Comparison of ENCODE assay signal across 18 cellular contexts in genomic region chr9:107338911-107339659, GRCh38. TPM values are rescaled to one million over a fixed set of nuclear protein-coding genes. Genes with fewer than 3 reads are reported as not detected.
DNase-seq lines count a peak whose midpoint lies in the region; ATAC-seq, FAIRE-seq and TF ChIP-seq lines count a peak whose summit lies in the region.
"Had no signal": no experiment of that assay in that cellular context is flagged by ENCODE, and none has a peak within 500 bp of the region (broad histone marks: within the 10 kb centered on the region; RNA-seq: fewer than 3 reads in every experiment).

No MANE protein-coding gene starts in this region.

- no peak for ATAC-seq in CD8-positive, alpha-beta T cell
- ATAC-seq: naive thymus-derived CD4-positive, alpha-beta T cell had no signal

- intact Hi-C loops in CD8-positive, alpha-beta T cell (cut with DNase I, micrococcal nuclease) = no loop called here

- H3K4me3 Mint-ChIP-seq in CD8-positive, alpha-beta T cell = no peak overlapping the region
- no peak overlapping the region for H3K4me3 Mint-ChIP-seq in nephron
- H3K4me3 Mint-ChIP-seq: naive thymus-derived CD4-positive, alpha-beta T cell had no signal

- H3K4me3 ChIP-seq in AG04450 (ENCODE audit: low read depth, low read length) = no peak overlapping the region
- H3K4me3 ChIP-seq in CD8-positive, alpha-beta T cell (ENCODE audit: low read depth, low read length) = no peak overlapping the region

- H3K4me1 Mint-ChIP-seq in CD8-positive, alpha-beta T cell (ENCODE audit: low read depth) = peaks cover 4% of the 10 kb centered on the region
- H3K4me1 Mint-ChIP-seq in nephron = peaks cover 3% of the 10 kb centered on the region

- H3K4me1 ChIP-seq in CD8-positive, alpha-beta T cell (ENCODE audit: insufficient read depth, low read length) = no peaks in the 10 kb centered on the region
- H3K4me1 ChIP-seq: parathyroid adenoma had no signal

- TF ChIP-seq CTCF in AG04450 (IDR thresholded peaks at IDR 0.05; ENCODE audit: low read depth, low read length) = no peak
- TF ChIP-seq CTCF in CD8-positive, alpha-beta T cell (IDR thresholded peaks at IDR 0.05) = no peak
- TF ChIP-seq CTCF in nephron (IDR thresholded peaks at IDR 0.05; ENCODE audit: unreplicated experiment in 3 of 3) = no peak

- no peaks in the 10 kb centered on the region for H3K36me3 ChIP-seq in CD8-positive, alpha-beta T cell (ENCODE audit: insufficient read depth, low read length)

- peak overlapping the region; percentile 76 for H3K27ac Mint-ChIP-seq in CD8-positive, alpha-beta T cell
- peak overlapping the region in 2 of 3 experiments; percentile 28 to 35 for H3K27ac Mint-ChIP-seq in nephron

- no peaks in the 10 kb centered on the region for H3K9me3 ChIP-seq in AG04450 (ENCODE audit: control insufficient read depth, insufficient read depth, low read length)
- H3K9me3 ChIP-seq in CD8-positive, alpha-beta T cell (ENCODE audit: low read length) = no peaks in the 10 kb centered on the region

- no peaks in the 10 kb centered on the region for H3K9me3 Mint-ChIP-seq in CD8-positive, alpha-beta T cell
- H3K9me3 Mint-ChIP-seq in nephron = no peaks in the 10 kb centered on the region
- H3K9me3 Mint-ChIP-seq: naive thymus-derived CD4-positive, alpha-beta T cell had no signal

- no peaks in the 10 kb centered on the region for H3K27me3 Mint-ChIP-seq in CD8-positive, alpha-beta T cell (ENCODE audit: low read depth)
- peaks cover 4% of the 10 kb centered on the region for H3K27me3 Mint-ChIP-seq in nephron (ENCODE audit: low read depth)
- H3K27me3 Mint-ChIP-seq: naive thymus-derived CD4-positive, alpha-beta T cell had no signal

- no peak for FAIRE-seq in urothelium cell line (lab: Jason Lieb, UNC)
- FAIRE-seq: endometrium had no signal

- H3K36me3 Mint-ChIP-seq in CD8-positive, alpha-beta T cell = peaks cover 13% of the 10 kb centered on the region
- H3K36me3 Mint-ChIP-seq in nephron (ENCODE audit: low read depth) = peaks cover 28% of the 10 kb centered on the region

- H3K27ac ChIP-seq in AG04450 (ENCODE audit: low read depth, low read length) (peak overlapping the region; percentile 13), angular gyrus (ENCODE audit: low read depth, low read length) (peak overlapping the region; percentile 18)
- no peak overlapping the region for H3K27ac ChIP-seq in CD8-positive, alpha-beta T cell (ENCODE audit: low read depth, low read length)
- H3K27ac ChIP-seq: parathyroid adenoma had no signal

- DNase-seq in AG04450 (ENCODE audit: low read depth, low spot score) = no peak
- DNase-seq in CD8-positive, alpha-beta T cell = no peak
- no peak for DNase-seq in urothelium cell line (ENCODE audit: low spot score)
- no peak for DNase-seq in NCI-H226
- no peak for DNase-seq in T-helper 9 cell
- DNase-seq: activated CD4-positive, alpha-beta T cell treated with anti-CD3 and anti-CD28 coated beads for 4 hours; AML-193; cortex of kidney; DMS53; kidney glomerular epithelial cell; mesendoderm; naive thymus-derived CD4-positive, alpha-beta T cell; NCI-H1694; T-helper 1 cell had no signal

- POLR2A ChIA-PET in AG04450 (lab: Yijun Ruan, JAX) = interaction anchor here (0.7 kb wide), 1 partner anchor 58 kb away, joined by 5 read pairs; no protein-coding TSS in a partner anchor
- POLR2A ChIA-PET in CD8-positive, alpha-beta T cell (lab: Charles Lee) = no interaction called here

- H3K27me3 ChIP-seq in AG04450 (ENCODE audit: control insufficient read depth, insufficient read depth, low read length) = no peaks in the 10 kb centered on the region
- H3K27me3 ChIP-seq in CD8-positive, alpha-beta T cell (ENCODE audit: insufficient read depth, low read length) = no peaks in the 10 kb centered on the region

- CTCF ChIA-PET in AG04450 (lab: Charles Lee) = interaction anchor here (1.5 to 4.2 kb wide), 5 partner anchors 17 to 201 kb away, joined by 4 to 44 read pairs (median 37); no protein-coding TSS in a partner anchor
- CTCF ChIA-PET in CD8-positive, alpha-beta T cell (lab: Charles Lee) = interaction anchor here (1.2 to 9.7 kb wide), 3 partner anchors 52 to 166 kb away, joined by 3 to 166 read pairs (median 3); no protein-coding TSS in a partner anchor

RNA-seq across cellular contexts. Expression of gene RAD23B, which starts 56.0 kb away (rescaled TPM):
- 214 and 224 TPM in 2 replicates for polyA plus RNA-seq in AG04450 (2011; rRNA removed)
- polyA minus RNA-seq in AG04450 (2011; rRNA and poly(A)+ RNA removed) = 309 and 330 TPM in 2 replicates
- total RNA-seq in CD8-positive, alpha-beta T cell = 10 to 100 TPM; 82.9 to 91.0 TPM
